In the genomic region with DNA sequence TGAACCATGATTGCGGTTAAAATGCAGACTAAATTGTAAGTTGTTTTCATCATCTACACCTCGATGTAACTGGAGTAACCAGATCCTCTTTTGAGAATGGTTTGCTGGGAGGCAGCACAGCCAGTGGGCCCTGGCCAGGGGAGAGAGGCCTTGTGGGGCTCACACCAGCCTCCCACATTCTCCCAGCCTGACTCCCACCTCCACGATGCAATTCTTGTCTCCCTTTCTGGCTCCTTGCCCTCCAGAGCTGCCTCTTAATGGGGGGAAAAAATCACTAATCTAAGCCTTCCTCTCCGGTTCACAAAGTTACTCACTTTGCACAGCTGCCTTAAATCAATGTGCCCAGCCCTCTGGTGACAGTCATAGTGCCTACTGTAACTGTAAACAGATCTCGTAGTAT, we compare ENCODE assay signal across 19 cellular contexts. TPM values are rescaled to one million over a fixed set of nuclear protein-coding genes. Genes with fewer than 3 reads are reported as not detected.
DNase-seq lines count a peak whose midpoint lies in the region; ATAC-seq, FAIRE-seq and TF ChIP-seq lines count a peak whose summit lies in the region.
"Had no signal": no experiment of that assay in that cellular context is flagged by ENCODE, and none has a peak within 500 bp of the region (broad histone marks: within the 10 kb centered on the region; RNA-seq: fewer than 3 reads in every experiment).

No MANE protein-coding gene starts in this region.

- WGBS in GM23248 (ENCODE audit: low coverage in 1 of 2, low lambda C conversion rate in 2 of 2, missing lambda C conversion rate in 2 of 2), 2 experiments, result 53% methylated on average over 5 of the region's 5 CpGs

- no peaks in the 10 kb centered on the region for H3F3A ChIP-seq in GM23248 (ENCODE audit: insufficient read depth)

- no peak overlapping the region for H2AFZ ChIP-seq in GM23248

- H3K4me2 ChIP-seq in GM23248 (ENCODE audit: unreplicated experiment), result no peak overlapping the region
- H3K4me2 ChIP-seq: KMS-11 had no signal

- in situ Hi-C loops in GM23248 (cut with MboI), result no loop called here

- no peak overlapping the region for H3K27ac ChIP-seq in GM23248
- H3K27ac ChIP-seq: KMS-11, SJSA1 had no signal

- H3K79me2 ChIP-seq in GM23248 (ENCODE audit: insufficient read depth), result no peaks in the 10 kb centered on the region

- H3K4me1 ChIP-seq in GM23248 (ENCODE audit: insufficient read depth) (no peaks in the 10 kb centered on the region), adipocyte (ENCODE audit: control insufficient read depth, insufficient read depth, low read length) (peaks cover 2% of the 10 kb centered on the region)
- H3K4me1 ChIP-seq: SJSA1 had no signal

- H3K4me3 ChIP-seq in GM23248 (no peak overlapping the region), adipocyte (ENCODE audit: low read length) (no peak overlapping the region), fibroblast of the aortic adventitia (ENCODE audit: low read depth, low read length) (no peak overlapping the region)
- H3K4me3 ChIP-seq: SJSA1 had no signal

- H3K9ac ChIP-seq in GM23248, result no peak overlapping the region
- H3K9ac ChIP-seq in adipocyte (ENCODE audit: low read length), result no peak overlapping the region
- H3K9ac ChIP-seq: KMS-11 had no signal

- H3K9me3 ChIP-seq in GM23248 (ENCODE audit: low read depth) (no peaks in the 10 kb centered on the region), adipocyte (ENCODE audit: control insufficient read depth, low read length) (no peaks in the 10 kb centered on the region)
- H3K9me3 ChIP-seq: SJSA1 had no signal

- peak; percentile 31 for ATAC-seq in omental fat pad (ENCODE audit: low FRiP score)
- ATAC-seq: HepG2 had no signal

- H4K20me1 ChIP-seq in GM23248 (ENCODE audit: insufficient read depth), result no peaks in the 10 kb centered on the region

- H3K9me2 ChIP-seq in GM23248 (ENCODE audit: insufficient read depth), result no peaks in the 10 kb centered on the region

- TF ChIP-seq CTCF in fibroblast of the aortic adventitia (IDR thresholded peaks at IDR 0.05; ENCODE audit: insufficient read depth, low read length) (no peak), omental fat pad (IDR thresholded peaks at IDR 0.05) (no peak)

- H3K27me3 ChIP-seq in GM23248 (replicated peaks; ENCODE audit: insufficient read depth) (no peaks in the 10 kb centered on the region), adipocyte (replicated peaks; ENCODE audit: control insufficient read depth, insufficient read depth, low read length) (no peaks in the 10 kb centered on the region)
- H3K27me3 ChIP-seq: SJSA1 had no signal

- H3K36me3 ChIP-seq in GM23248 (ENCODE audit: low read depth), result no peaks in the 10 kb centered on the region
- H3K36me3 ChIP-seq in adipocyte (ENCODE audit: control insufficient read depth, insufficient read depth, low read length, severe bottlenecking), result no peaks in the 10 kb centered on the region
- H3K36me3 ChIP-seq: SJSA1 had no signal

- no peak for FAIRE-seq in GM12892 (lab: Jason Lieb, UNC)
- FAIRE-seq: G401.6, GM18507, HepG2 had no signal

- no peak for TF ChIP-seq POLR2A in GM12892 (IDR thresholded peaks at IDR 0.05; ENCODE audit: low read depth, low read length)

- DNase-seq in GM23248 (peak; percentile 17), adipocyte (ENCODE audit: low read depth) (peak; percentile 34), fibroblast of the aortic adventitia (ENCODE audit: low read depth) (peak; percentile 8), omental fat pad (ENCODE audit: low spot score) (no peak), GM12892 (ENCODE audit: insufficient read length) (no peak), DMS 273 (lab: John Stamatoyannopoulos, UW; ENCODE audit: unreplicated experiment) (no peak), DMS153 (lab: John Stamatoyannopoulos, UW) (no peak)
- DNase-seq: Calu3; CD4-positive, CD25-positive, alpha-beta regulatory T cell; DMS79; HFFc6; NCI-H1436; NCI-H2081; NCI-H524 had no signal

RNA-seq across cellular contexts. Expression of a gene that starts 17.9 kb away (rescaled TPM):
- total RNA-seq in GM23248 (2014; rRNA removed; shearing (Covaris generic)), result 3.8 and 4.6 TPM in 2 replicates
- polyA plus RNA-seq in GM23248 (2016; fragmentation: Nextera tagmentation; extraction: Ambion mirVana), result 5.5 and 5.7 TPM in 2 replicates
- total RNA-seq in fibroblast of the aortic adventitia (ENCODE audit: low replicate concordance) (13.2 TPM in 1 of 2 replicates, not detected in the other), omental fat pad (10 to 100 TPM in 1 of 4 donors, 1 to 10 TPM in 1, under 1 TPM in 2; 0.47 to 11.9 (median 0.86) TPM)
- not detected for polyA plus RNA-seq in GM12892 (2012; ENCODE audit: missing spikeins)
- total RNA-seq: CD4-positive, CD25-positive, alpha-beta regulatory T cell had no signal
- polyA plus RNA-seq: CD4-positive, CD25-positive, alpha-beta regulatory T cell had no signal

Comparison
In these comparisons a context has a peak if more than half of its experiments do, and no peak if none do; other contexts are left out.
1. DNase-seq: peak in GM23248 (single experiment), adipocyte (single experiment) and fibroblast of the aortic adventitia (single experiment); none in omental fat pad (single experiment), GM12892 (single experiment), DMS 273 (single experiment) and DMS153 (single experiment).